Comparison of ENCODE assay signal across 22 cellular contexts in genomic region chr16:56628486-56629035, GRCh38. TPM values are rescaled to one million over a fixed set of nuclear protein-coding genes. Genes with fewer than 3 reads are reported as not detected.
DNase-seq lines count a peak whose midpoint lies in the region; ATAC-seq and TF ChIP-seq lines count a peak whose summit lies in the region.
"Had no signal": no experiment of that assay in that cellular context is flagged by ENCODE, and none has a peak within 500 bp of the region (broad histone marks: within the 10 kb centered on the region; RNA-seq: fewer than 3 reads in every experiment).

No MANE protein-coding gene starts in this region.

- H3K27ac ChIP-seq in WERI-Rb-1: peak overlapping the region; percentile 65
- H3K27ac ChIP-seq: KMS-11 had no signal

- no peak for DNase-seq in activated naive CD4-positive, alpha-beta T cell (lab: John Stamatoyannopoulos, UW)
- DNase-seq in WERI-Rb-1 (no peak), kidney tubule cell (ENCODE audit: low spot score) (peak; percentile 20), type B pancreatic cell (ENCODE audit: extremely low spot score, unreplicated experiment) (no peak), amygdala (lab: John Stamatoyannopoulos, UW) (no peak), superior temporal gyrus (ENCODE audit: extremely low spot score) (no peak)
- no peak for DNase-seq in effector memory CD8-positive, alpha-beta T cell
- DNase-seq: activated CD4-positive, alpha-beta memory T cell treated with anti-CD3 and anti-CD28 coated beads, Interleukin-2, amount 10 ng/mL, durations not matched to agents 7 days and 5 days; activated T-cell treated with anti-CD3 and anti-CD28 coated beads, Interleukin-2, amount 50 U/mL, for 4 hours; CD4-positive, alpha-beta memory T cell; cerebellar nuclear complex; DMS79 treated with DMSO at 0.1 percent for 48 hours; H7; naive B cell; NCI-H774; posterior cingulate gyrus; SW 1271 had no signal

- peaks cover 15% of the 10 kb centered on the region for H3K27me3 Mint-ChIP-seq in activated naive CD4-positive, alpha-beta T cell treated with anti-CD3 and anti-CD28 coated beads, Interleukin-2, amount 50 U/mL, for 24 hours
- H3K27me3 Mint-ChIP-seq in type B pancreatic cell: peaks cover 86% of the 10 kb centered on the region
- H3K27me3 Mint-ChIP-seq in effector memory CD8-positive, alpha-beta T cell: peaks cover 20 to 68% of the 10 kb centered on the region in 2 donors

- H3K4me1 Mint-ChIP-seq in activated naive CD4-positive, alpha-beta T cell treated with anti-CD3 and anti-CD28 coated beads, Interleukin-2, amount 50 U/mL, for 24 hours: peaks cover 28% of the 10 kb centered on the region
- peaks cover 10% of the 10 kb centered on the region for H3K4me1 Mint-ChIP-seq in type B pancreatic cell (ENCODE audit: unreplicated experiment)
- H3K4me1 Mint-ChIP-seq in effector memory CD8-positive, alpha-beta T cell (ENCODE audit: low read depth in 2 of 2): peaks cover 14 to 17% of the 10 kb centered on the region in 2 donors

- H3K36me3 ChIP-seq in WERI-Rb-1: no peaks in the 10 kb centered on the region

- TF ChIP-seq CTCF in WERI-Rb-1 (IDR thresholded peaks at IDR 0.05; ENCODE audit: low read depth, low read length): no peak
- TF ChIP-seq CTCF in type B pancreatic cell (conservative IDR thresholded peaks at IDR 0.05): no peak

- no peak overlapping the region for H3K4me3 Mint-ChIP-seq in activated naive CD4-positive, alpha-beta T cell treated with anti-CD3 and anti-CD28 coated beads, Interleukin-2, amount 50 U/mL, for 24 hours
- no peak overlapping the region for H3K4me3 Mint-ChIP-seq in type B pancreatic cell
- no peak overlapping the region for H3K4me3 Mint-ChIP-seq in effector memory CD8-positive, alpha-beta T cell
- H3K4me3 Mint-ChIP-seq: activated CD4-positive, alpha-beta memory T cell treated with anti-CD3 and anti-CD28 coated beads, Interleukin-2, amount 10 ng/mL, durations not matched to agents 7 days and 5 days; activated T-cell treated with anti-CD3 and anti-CD28 coated beads, Interleukin-2, amount 50 U/mL, for 4 hours; CD4-positive, alpha-beta memory T cell; naive B cell; stimulated activated memory B cell treated with anti-CD40 and anti-IgM and Interleukin-4, amounts not matched to agents 10 μg/mL and 1 μg/mL and 100 μg/mL, for 72 hours had no signal

- no peaks in the 10 kb centered on the region for H3K27me3 ChIP-seq in WERI-Rb-1 (ENCODE audit: insufficient read depth, low read depth, severe bottlenecking)

- no peaks in the 10 kb centered on the region for H3K9me3 Mint-ChIP-seq in activated naive CD4-positive, alpha-beta T cell treated with anti-CD3 and anti-CD28 coated beads, Interleukin-2, amount 50 U/mL, for 24 hours
- H3K9me3 Mint-ChIP-seq in type B pancreatic cell: no peaks in the 10 kb centered on the region
- H3K9me3 Mint-ChIP-seq in effector memory CD8-positive, alpha-beta T cell: no peaks in the 10 kb centered on the region
- H3K9me3 Mint-ChIP-seq: activated CD4-positive, alpha-beta memory T cell treated with anti-CD3 and anti-CD28 coated beads, Interleukin-2, amount 10 ng/mL, durations not matched to agents 7 days and 5 days; activated T-cell treated with anti-CD3 and anti-CD28 coated beads, Interleukin-2, amount 50 U/mL, for 4 hours; CD4-positive, alpha-beta memory T cell; naive B cell; stimulated activated memory B cell treated with anti-CD40 and anti-IgM and Interleukin-4, amounts not matched to agents 10 μg/mL and 1 μg/mL and 100 μg/mL, for 72 hours had no signal

- peak overlapping the region; percentile 55 for H3K27ac Mint-ChIP-seq in activated naive CD4-positive, alpha-beta T cell treated with anti-CD3 and anti-CD28 coated beads, Interleukin-2, amount 50 U/mL, for 24 hours
- H3K27ac Mint-ChIP-seq in type B pancreatic cell: peak overlapping the region; percentile 32
- H3K27ac Mint-ChIP-seq in effector memory CD8-positive, alpha-beta T cell: no peak overlapping the region
- H3K27ac Mint-ChIP-seq: activated CD4-positive, alpha-beta memory T cell treated with anti-CD3 and anti-CD28 coated beads, Interleukin-2, amount 10 ng/mL, durations not matched to agents 7 days and 5 days; CD4-positive, alpha-beta memory T cell; naive B cell had no signal

- no peak for ATAC-seq in effector memory CD8-positive, alpha-beta T cell (replicated peaks)
- ATAC-seq: activated T-cell treated with anti-CD3 and anti-CD28 coated beads, Interleukin-2, amount 50 U/mL, for 4 hours had no signal

- no peak overlapping the region for H3K4me3 ChIP-seq in WERI-Rb-1 (ENCODE audit: low read depth, low read length)
- H3K4me3 ChIP-seq: lung had no signal

- H3K9me3 ChIP-seq in WERI-Rb-1 (ENCODE audit: severe bottlenecking): no peaks in the 10 kb centered on the region

- H3K36me3 Mint-ChIP-seq in activated naive CD4-positive, alpha-beta T cell treated with anti-CD3 and anti-CD28 coated beads, Interleukin-2, amount 50 U/mL, for 24 hours: no peaks in the 10 kb centered on the region
- H3K36me3 Mint-ChIP-seq in type B pancreatic cell: peaks cover 3% of the 10 kb centered on the region
- no peaks in the 10 kb centered on the region for H3K36me3 Mint-ChIP-seq in effector memory CD8-positive, alpha-beta T cell (ENCODE audit: insufficient read depth)
- H3K36me3 Mint-ChIP-seq: CD4-positive, alpha-beta memory T cell; naive B cell; stimulated activated memory B cell treated with anti-CD40 and anti-IgM and Interleukin-4, amounts not matched to agents 10 μg/mL and 1 μg/mL and 100 μg/mL, for 72 hours had no signal

RNA-seq across cellular contexts. Expression of gene MT1E, which starts 3.0 kb away (rescaled TPM):
- total RNA-seq in type B pancreatic cell (ENCODE audit: low replicate concordance): 7.8 and 12.5 TPM in 2 replicates
- total RNA-seq: CD4-positive, alpha-beta memory T cell had no signal

RNA-seq across cellular contexts. Expression of gene MT1M, which starts 3.9 kb away (rescaled TPM):
- not detected in 2 replicates for total RNA-seq in type B pancreatic cell (ENCODE audit: low replicate concordance)
- total RNA-seq: activated CD4-positive, alpha-beta memory T cell treated with anti-CD3 and anti-CD28 coated beads, Interleukin-2, amount 10 ng/mL, durations not matched to agents 7 days and 5 days; CD4-positive, alpha-beta memory T cell had no signal

RNA-seq across cellular contexts. Expression of gene MT1A, which starts 9.9 kb away (rescaled TPM):
- total RNA-seq in type B pancreatic cell (ENCODE audit: low replicate concordance): not detected in 2 replicates
- total RNA-seq: activated CD4-positive, alpha-beta memory T cell treated with anti-CD3 and anti-CD28 coated beads, Interleukin-2, amount 10 ng/mL, durations not matched to agents 7 days and 5 days; activated T-cell treated with anti-CD3 and anti-CD28 coated beads, Interleukin-2, amount 50 U/mL, for 4 hours; CD4-positive, alpha-beta memory T cell; urinary bladder had no signal

RNA-seq across cellular contexts. Expression of gene MT2A, which starts 20.2 kb away (rescaled TPM):
- total RNA-seq in type B pancreatic cell (ENCODE audit: low replicate concordance): 18.2 and 21.4 TPM in 2 replicates

RNA-seq across cellular contexts. Expression of gene MT1B, which starts 23.1 kb away (rescaled TPM):
- not detected in 2 replicates for total RNA-seq in type B pancreatic cell (ENCODE audit: low replicate concordance)
- total RNA-seq: activated CD4-positive, alpha-beta memory T cell treated with anti-CD3 and anti-CD28 coated beads, Interleukin-2, amount 10 ng/mL, durations not matched to agents 7 days and 5 days; activated T-cell treated with anti-CD3 and anti-CD28 coated beads, Interleukin-2, amount 50 U/mL, for 4 hours; CD4-positive, alpha-beta memory T cell; H7; lung; urinary bladder had no signal

Comparison
In these comparisons a context has a peak if more than half of its experiments do, and no peak if none do; other contexts are left out.
1. H3K27ac Mint-ChIP-seq: peak in activated naive CD4-positive, alpha-beta T cell treated with anti-CD3 and anti-CD28 coated beads, Interleukin-2, amount 50 U/mL, for 24 hours (single experiment) and type B pancreatic cell (single experiment); none in effector memory CD8-positive, alpha-beta T cell (0 of 2).